In genomic region chr6:167398214-167399050, GRCh38 we compare ENCODE assay signal across 1 cellular context.
TF ChIP-seq lines count a peak whose summit lies in the region.

No MANE protein-coding gene starts in this region.

TF ChIP-seq in HepG2, 621 proteins besides CTCF, POLR2A, EP300 and RAD21 (continued from another document and continues in another):
- TF ChIP-seq KIAA2018 (CRISPR knock-in tag; IDR thresholded peaks at IDR 0.05; ENCODE audit: borderline replicate concordance) (no peak), TGIF2 (CRISPR knock-in tag; IDR thresholded peaks at IDR 0.05) (peak; percentile 74; the same call in 1 of the 2 replicates), ZSCAN9 (CRISPR knock-in tag; IDR thresholded peaks at IDR 0.05; ENCODE audit: borderline replicate concordance) (peak; percentile 80; the same call in 1 of the 2 replicates), PITX1 (CRISPR knock-in tag; IDR thresholded peaks at IDR 0.05) (peak; percentile 100), NR1H2 (CRISPR knock-in tag; IDR thresholded peaks at IDR 0.05; ENCODE audit: borderline replicate concordance, low read depth) (peak; percentile 78; the same call in 1 of the 2 replicates), BRD4 (CRISPR knock-in tag; IDR thresholded peaks at IDR 0.05) (peak; percentile 91), ZNF331 (CRISPR knock-in tag; IDR thresholded peaks at IDR 0.05) (peak; percentile 96), CSRNP1 (CRISPR knock-in tag; IDR thresholded peaks at IDR 0.05) (no peak; the same call in none of the 2 replicates), ZNF777 (CRISPR knock-in tag; IDR thresholded peaks at IDR 0.05) (no peak), PPARG (CRISPR knock-in tag; conservative IDR thresholded peaks at IDR 0.05) (peak; percentile 90), ZC3H13 (CRISPR knock-in tag; IDR thresholded peaks at IDR 0.05) (peak; percentile 60; the same call in 1 of the 2 replicates), ZNF7 (CRISPR knock-in tag; IDR thresholded peaks at IDR 0.05) (no peak), ZNF576 (CRISPR knock-in tag; IDR thresholded peaks at IDR 0.05) (no peak), ZNF326 (CRISPR knock-in tag; IDR thresholded peaks at IDR 0.05; ENCODE audit: borderline replicate concordance) (no peak), FOXC1 (CRISPR knock-in tag; IDR thresholded peaks at IDR 0.05; ENCODE audit: borderline replicate concordance) (peak; percentile 90; the same call in 1 of the 2 replicates), ZNF646 (CRISPR knock-in tag; IDR thresholded peaks at IDR 0.05) (peak; percentile 85; the same call in 1 of the 2 replicates), ZBTB1 (CRISPR knock-in tag; IDR thresholded peaks at IDR 0.05; ENCODE audit: borderline replicate concordance) (no peak), ZNF274 (CRISPR knock-in tag; IDR thresholded peaks at IDR 0.05) (peak; percentile 86; the same call in 1 of the 2 replicates), ZNF441 (CRISPR knock-in tag; IDR thresholded peaks at IDR 0.05; ENCODE audit: borderline replicate concordance) (peak; percentile 83; the same call in 1 of the 2 replicates), RBM39 (IDR thresholded peaks at IDR 0.05; ENCODE audit: low read depth, low read length, poor library complexity, severe bottlenecking) (no peak), ZNF232 (CRISPR knock-in tag; IDR thresholded peaks at IDR 0.05; ENCODE audit: borderline replicate concordance) (peak; percentile 97; the same call in 1 of the 2 replicates), ZBTB33 (CRISPR knock-in tag; IDR thresholded peaks at IDR 0.05) (peak; percentile 66; the same call in 1 of the 2 replicates), ZNF20 (CRISPR knock-in tag; IDR thresholded peaks at IDR 0.05) (no peak), ZNF557 (CRISPR knock-in tag; IDR thresholded peaks at IDR 0.05) (peak; percentile 89; the same call in 1 of the 2 replicates), MLX (CRISPR knock-in tag; IDR thresholded peaks at IDR 0.05) (peak; percentile 99), SIN3A (IDR thresholded peaks at IDR 0.05; ENCODE audit: borderline replicate concordance, low read depth, low read length) (0 out of 2 replicates have a peak, but pooled peaks have one; percentile 44), ZNF496 (CRISPR knock-in tag; IDR thresholded peaks at IDR 0.05; ENCODE audit: insufficient replicate concordance) (no peak), FOXK2 (IDR thresholded peaks at IDR 0.05) (peak; percentile 84), ZFY (CRISPR knock-in tag; IDR thresholded peaks at IDR 0.05) (peak; percentile 81), NAIF1 (CRISPR knock-in tag; IDR thresholded peaks at IDR 0.05; ENCODE audit: borderline replicate concordance) (no peak), NFYC (CRISPR knock-in tag; IDR thresholded peaks at IDR 0.05) (0 out of 2 replicates have a peak, but pooled peaks have one; percentile 29), PLRG1 (conservative IDR thresholded peaks at IDR 0.05) (no peak), ZFP62 (CRISPR knock-in tag; IDR thresholded peaks at IDR 0.05) (no peak), SRSF9 (IDR thresholded peaks at IDR 0.05; ENCODE audit: borderline replicate concordance, insufficient read depth, low read depth, low read length, poor library complexity, severe bottlenecking) (no peak), ATF7-NPFF (CRISPR knock-in tag; IDR thresholded peaks at IDR 0.05; ENCODE audit: low read depth) (no peak; the same call in 1 of the 2 replicates), ZNF564 (CRISPR knock-in tag; IDR thresholded peaks at IDR 0.05) (0 out of 2 replicates have a peak, but pooled peaks have one; percentile 64), SNAI1 (CRISPR knock-in tag; IDR thresholded peaks at IDR 0.05; ENCODE audit: borderline replicate concordance) (no peak), MIER2 (CRISPR knock-in tag; IDR thresholded peaks at IDR 0.05) (peak; percentile 87), ZNF3 (CRISPR knock-in tag; IDR thresholded peaks at IDR 0.05) (no peak), ZNF24 (IDR thresholded peaks at IDR 0.05) (0 out of 2 replicates have a peak, but pooled peaks have one; percentile 23), ZNF510 (CRISPR knock-in tag; IDR thresholded peaks at IDR 0.05; ENCODE audit: low read depth) (no peak; the same call in 1 of the 2 replicates), ZNF784 (CRISPR knock-in tag; IDR thresholded peaks at IDR 0.05; ENCODE audit: borderline replicate concordance) (peak; percentile 62), ELF1 (CRISPR knock-in tag; IDR thresholded peaks at IDR 0.05) (peak; percentile 84), ATF7 (IDR thresholded peaks at IDR 0.05) (no peak), ATF7 (CRISPR knock-in tag; IDR thresholded peaks at IDR 0.05) (peak; percentile 69; the same call in 1 of the 2 replicates), ZMYM2 (CRISPR knock-in tag; IDR thresholded peaks at IDR 0.05) (peak; percentile 80; the same call in 1 of the 2 replicates)
